ENCODE assay signal across 16 cellular contexts in the genomic region with DNA sequence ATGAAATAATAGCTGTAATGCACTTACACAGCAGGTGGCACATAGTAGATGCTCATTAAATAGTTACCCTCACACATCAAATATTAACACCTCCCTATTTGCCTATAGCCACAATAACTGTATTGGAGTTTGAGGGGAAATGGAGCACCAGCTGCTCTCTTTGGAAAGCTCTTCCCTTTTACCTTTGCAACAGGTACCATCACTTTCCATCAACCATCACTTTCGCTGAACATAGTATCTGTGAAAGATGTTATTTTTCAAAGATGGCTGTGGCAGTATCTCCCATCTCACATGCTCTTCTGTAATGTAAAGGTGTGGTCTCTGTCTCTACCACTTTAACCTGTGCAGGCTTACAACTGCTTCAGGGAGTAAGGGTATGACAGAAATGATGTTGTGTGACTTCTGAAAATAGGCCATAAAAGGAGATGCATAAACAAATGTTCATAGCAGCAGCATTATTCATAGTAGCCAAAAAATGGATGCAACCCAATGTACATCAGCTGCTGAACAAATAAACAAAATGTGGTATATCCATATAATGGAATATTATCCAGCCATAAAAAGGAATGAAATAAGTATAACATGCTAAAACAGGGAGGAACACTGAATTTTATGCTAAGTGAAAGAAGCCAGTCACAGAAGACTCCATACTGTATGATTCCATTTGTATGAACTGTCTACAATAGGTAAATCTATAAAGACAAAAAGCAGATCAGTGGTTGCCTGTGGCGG.
DNase-seq lines count a peak whose midpoint lies in the region; ATAC-seq, FAIRE-seq and TF ChIP-seq lines count a peak whose summit lies in the region.
"Had no signal": no experiment of that assay in that cellular context is flagged by ENCODE, and none has a peak within 500 bp of the region (broad histone marks: within the 10 kb centered on the region; RNA-seq: fewer than 3 reads in every experiment).

No MANE protein-coding gene starts in this region.

- no peak for TF ChIP-seq EP300 in sigmoid colon (IDR thresholded peaks at IDR 0.05)
- no peak for TF ChIP-seq EP300 in HepG2 (IDR thresholded peaks at IDR 0.05; ENCODE audit: low read depth in 2 of 2, low read length in 2 of 2)
- TF ChIP-seq EP300 in HepG2 (CRISPR knock-in tag; IDR thresholded peaks at IDR 0.05; ENCODE audit: borderline replicate concordance) = no peak

- H3K79me1 ChIP-seq in IMR-90 (ENCODE audit: low read depth in 1 of 2, low read length in 2 of 2) = peaks cover 0 to 10% of the 10 kb centered on the region in 2 experiments; a peak in 2 of 4 replicates

- no peak overlapping the region for H2BK20ac ChIP-seq in IMR-90 (ENCODE audit: low read depth, low read length)

- ATAC-seq in activated T-cell treated with anti-CD3 and anti-CD28 coated beads, Interleukin-2, amount 50 U/mL, for 72 hours (replicated peaks in 1 of 2) = no peak
- no peak for ATAC-seq in IMR-90 (ENCODE audit: low read depth)
- no peak for ATAC-seq in HepG2
- ATAC-seq: CD8-positive, alpha-beta T cell had no signal

- peaks cover 3% of the 10 kb centered on the region for H3K9me1 ChIP-seq in IMR-90 (ENCODE audit: insufficient read depth, low read length)

- H2AFZ ChIP-seq in IMR-90 (replicated peaks; ENCODE audit: low read length, poor library complexity) (no peak overlapping the region), HepG2 (ENCODE audit: low read length) (no peak overlapping the region)

- H2BK120ac ChIP-seq in IMR-90 (ENCODE audit: low read depth, low read length) = no peak overlapping the region

- H2AK9ac ChIP-seq in IMR-90 (replicated peaks; ENCODE audit: low read depth, low read length, poor library complexity) = peak overlapping the region; percentile 23

- H3K18ac ChIP-seq in IMR-90 (ENCODE audit: low read depth, low read length) = no peak overlapping the region

- H3K27ac ChIP-seq in IMR-90 (ENCODE audit: insufficient read depth, low read length) = no peak overlapping the region
- H3K27ac ChIP-seq in sigmoid colon = peak overlapping the region in 3 of 4 donors; percentile 68 to 78 (median 71)
- no peak overlapping the region for H3K27ac ChIP-seq in adrenal gland
- H3K27ac ChIP-seq in HepG2 (ENCODE audit: extremely low read length, insufficient read depth, low read length) = no peak overlapping the region
- H3K27ac ChIP-seq: BLaER1 treated with 17β-estradiol and CSF1 and Interleukin-3, amounts not matched to agents 10 nM and 100 nM had no signal

- no peak overlapping the region for H3K23ac ChIP-seq in IMR-90 (ENCODE audit: low read depth, low read length)

- H2BK15ac ChIP-seq in IMR-90 (ENCODE audit: low read depth, low read length) = no peak overlapping the region

- intact Hi-C loops in IMR-90 (cut with micrococcal nuclease) (no loop called here), sigmoid colon (cut with DNase I) (no loop called here), adrenal gland (cut with DNase I) (no loop called here), HepG2 (cut with micrococcal nuclease; ENCODE audit: unreplicated experiment) (no loop called here)

- H4K8ac ChIP-seq in IMR-90 (ENCODE audit: low read depth in 2 of 2, low read length in 2 of 2) = no peak overlapping the region

- H4K91ac ChIP-seq in IMR-90 (ENCODE audit: insufficient read depth, low read depth, low read length) = no peak overlapping the region

- H3K27me3 Mint-ChIP-seq in activated T-cell treated with anti-CD3 and anti-CD28 coated beads, Interleukin-2, amount 50 U/mL, for 72 hours (ENCODE audit: low read depth) = no peaks in the 10 kb centered on the region
- H3K27me3 Mint-ChIP-seq: B cell had no signal

- H3K9ac ChIP-seq in IMR-90 (ENCODE audit: low read depth, low read length) (no peak overlapping the region), HepG2 (ENCODE audit: insufficient read depth, low read depth, low read length) (no peak overlapping the region)
- H3K9ac ChIP-seq: BLaER1 treated with 17β-estradiol and CSF1 and Interleukin-3, amounts not matched to agents 10 nM and 100 nM had no signal

- H4K5ac ChIP-seq in IMR-90 (ENCODE audit: low read depth, low read length) = no peak overlapping the region

- no peak overlapping the region for H2BK5ac ChIP-seq in IMR-90 (ENCODE audit: low read depth, low read length, poor library complexity, severe bottlenecking)

- H2AK5ac ChIP-seq in IMR-90 (ENCODE audit: low read depth, low read length) = no peak overlapping the region

- H3K36me3 ChIP-seq in IMR-90 (ENCODE audit: control insufficient read depth, insufficient read depth, low read length) (peaks cover 5% of the 10 kb centered on the region), sigmoid colon (peaks cover 0 to 9% (median 0%) of the 10 kb centered on the region in 4 donors), adrenal gland (replicated peaks in 1 of 2) (no peaks in the 10 kb centered on the region), HepG2 (replicated peaks in 1 of 2; ENCODE audit: control insufficient read depth in 1 of 2, insufficient read depth in 2 of 2, low read length in 2 of 2) (no peaks in the 10 kb centered on the region)

- H3K27ac Mint-ChIP-seq in activated T-cell treated with anti-CD3 and anti-CD28 coated beads, Interleukin-2, amount 50 U/mL, for 72 hours = peak overlapping the region; percentile 3
- H3K27ac Mint-ChIP-seq: B cell; CD8-positive, alpha-beta T cell; H9 had no signal

- no peak overlapping the region for H3K14ac ChIP-seq in IMR-90 (replicated peaks; ENCODE audit: low read depth, low read length)

- no CpG with 5 or more reads among the region's 2 CpGs for WGBS in IMR-90 (ENCODE audit: extremely low coverage in 2 of 2, insufficient read length in 1 of 2), 2 experiments
- 96 to 97% methylated on average over 2 of the region's 2 CpGs for WGBS in sigmoid colon, 2 donors
- 96 to 100% (median 99%) methylated on average over 2 of the region's 2 CpGs for WGBS in adrenal gland, 4 donors
- 50% methylated on average over 2 of the region's 2 CpGs for WGBS in HepG2 (ENCODE audit: low lambda C conversion rate)

- DNase-seq in activated T-cell treated with anti-CD3 and anti-CD28 coated beads, Interleukin-2, amount 50 U/mL, for 72 hours = no peak
- no peak for DNase-seq in activated T-cell treated with anti-CD3 and anti-CD28 coated beads, Interleukin-2, amount 50 U/mL, for 1 hour
- DNase-seq in IMR-90 (no peak), sigmoid colon (no peak), adrenal gland (no peak), HepG2 (ENCODE audit: low spot score) (no peak), NCI-H1417 treated with DMSO at 0.1 percent for 48 hours (lab: John Stamatoyannopoulos, UW) (no peak)
- DNase-seq: 8988T; Calu3; CD8-positive, alpha-beta T cell; DMS79 treated with DMSO at 0.1 percent for 48 hours; GF-D8; GOT3; H9 had no signal

- TF ChIP-seq CTCF in IMR-90 (conservative IDR thresholded peaks at IDR 0.05; ENCODE audit: low read depth, low read length) (no peak), sigmoid colon (IDR thresholded peaks at IDR 0.05) (no peak), adrenal gland (IDR thresholded peaks at IDR 0.05) (no peak), HepG2 (CRISPR knock-in tag; IDR thresholded peaks at IDR 0.05) (no peak)

- H3K79me2 ChIP-seq in HepG2 (ENCODE audit: insufficient read depth, low read length) = no peaks in the 10 kb centered on the region

- CTCF ChIA-PET in IMR-90 (lab: Yijun Ruan, JAX) (no interaction called here), HepG2 (lab: Yijun Ruan, JAX; ENCODE audit: low intra/inter-chr PET ratio, low total read pairs) (no interaction called here)

- in situ Hi-C loops in IMR-90 (cut with MboI; ENCODE audit: low sequenced_read_pairs) = no loop called here
- in situ Hi-C loops in HepG2 (cut with HindIII; ENCODE audit: extremely low pct_ligation_motif_present, low pct_unique_long_range_greater_than_20kb) = no loop called here

- no peak for FAIRE-seq in HepG2 (lab: Jason Lieb, UNC)

- H3K9me3 ChIP-seq in IMR-90 (ENCODE audit: control insufficient read depth, insufficient read depth, low read length) (peaks cover 8% of the 10 kb centered on the region), sigmoid colon (no peaks in the 10 kb centered on the region), adrenal gland (replicated peaks in 1 of 3) (peaks cover 0 to 3% (median 0%) of the 10 kb centered on the region in 3 donors), HepG2 (ENCODE audit: low read length) (no peaks in the 10 kb centered on the region)

- no peaks in the 10 kb centered on the region for H3K4me1 Mint-ChIP-seq in activated T-cell treated with anti-CD3 and anti-CD28 coated beads, Interleukin-2, amount 50 U/mL, for 72 hours (ENCODE audit: low read depth)

- BruUV-seq in IMR-90 (replicated peaks; lab: Mats Ljungman, UMichigan) = no TSS peak
- no TSS peak for BruUV-seq in HepG2 (replicated peaks; lab: Mats Ljungman, UMichigan)

- no peak overlapping the region for H3K4me3 Mint-ChIP-seq in activated T-cell treated with anti-CD3 and anti-CD28 coated beads, Interleukin-2, amount 50 U/mL, for 72 hours
- H3K4me3 Mint-ChIP-seq: B cell; CD8-positive, alpha-beta T cell; H9 had no signal

- no peak overlapping the region for H3K56ac ChIP-seq in IMR-90 (ENCODE audit: extremely low read depth, insufficient read depth, low read length)

- H3K4me1 ChIP-seq in IMR-90 (ENCODE audit: control insufficient read depth, insufficient read depth, low read length) = peaks cover 4% of the 10 kb centered on the region
- peaks cover 0 to 66% (median 12%) of the 10 kb centered on the region in 4 donors for H3K4me1 ChIP-seq in sigmoid colon
- no peaks in the 10 kb centered on the region for H3K4me1 ChIP-seq in adrenal gland (replicated peaks in 1 of 2)
- H3K4me1 ChIP-seq in HepG2 (ENCODE audit: insufficient read depth, low read length) = no peaks in the 10 kb centered on the region
- H3K4me1 ChIP-seq: BLaER1 treated with 17β-estradiol and CSF1 and Interleukin-3, amounts not matched to agents 10 nM and 100 nM had no signal

- H3K36me3 Mint-ChIP-seq in activated T-cell treated with anti-CD3 and anti-CD28 coated beads, Interleukin-2, amount 50 U/mL, for 72 hours (ENCODE audit: insufficient read depth in 2 of 2) = peaks cover 9 to 15% of the 10 kb centered on the region in 2 donors

- H3K27me3 ChIP-seq in IMR-90 (ENCODE audit: control insufficient read depth, insufficient read depth, low read length) (no peaks in the 10 kb centered on the region), sigmoid colon (no peaks in the 10 kb centered on the region), adrenal gland (no peaks in the 10 kb centered on the region), HepG2 (ENCODE audit: control insufficient read depth in 1 of 2, insufficient read depth in 2 of 2, low read length in 2 of 2) (no peaks in the 10 kb centered on the region)
- H3K27me3 ChIP-seq: BLaER1 treated with 17β-estradiol and CSF1 and Interleukin-3, amounts not matched to agents 10 nM and 100 nM had no signal

- H3K4ac ChIP-seq in IMR-90 (ENCODE audit: low read depth, low read length) = no peak overlapping the region

- dilution Hi-C loops in IMR-90 (cut with HindIII; ENCODE audit: low sequenced_read_pairs, unreplicated experiment) = no loop called here

- 0 out of 2 replicates have a peak, but pooled peaks cover 3% of the 10 kb centered on the region for H4K20me1 ChIP-seq in IMR-90 (ENCODE audit: insufficient read depth, low read length)
- no peaks in the 10 kb centered on the region for H4K20me1 ChIP-seq in HepG2 (ENCODE audit: insufficient read depth, low read length)
- H4K20me1 ChIP-seq: BLaER1 treated with 17β-estradiol and CSF1 and Interleukin-3, amounts not matched to agents 10 nM and 100 nM had no signal

- H3K4me3 ChIP-seq in IMR-90 (ENCODE audit: insufficient read depth, low read depth, low read length) = no peak overlapping the region
- no peak overlapping the region for H3K4me3 ChIP-seq in sigmoid colon
- no peak overlapping the region for H3K4me3 ChIP-seq in adrenal gland
- no peak overlapping the region for H3K4me3 ChIP-seq in HepG2 (replicated peaks in 1 of 3; ENCODE audit: insufficient read depth in 1 of 3, low read depth in 2 of 3, low read length in 3 of 3)
- H3K4me3 ChIP-seq: BLaER1 treated with 17β-estradiol and CSF1 and Interleukin-3, amounts not matched to agents 10 nM and 100 nM had no signal

- POLR2A ChIA-PET in IMR-90 (lab: Charles Lee; ENCODE audit: unreplicated experiment) = no interaction called here
- POLR2A ChIA-PET in HepG2 (lab: Yijun Ruan, JAX) = no interaction called here

- no peak for TF ChIP-seq POLR2A in IMR-90 (IDR thresholded peaks at IDR 0.05; ENCODE audit: low read depth, low read length)
- TF ChIP-seq POLR2A in sigmoid colon (IDR thresholded peaks at IDR 0.05) = no peak
- no peak for TF ChIP-seq POLR2A in adrenal gland (IDR thresholded peaks at IDR 0.05)
- no peak for TF ChIP-seq POLR2A in HepG2 (IDR thresholded peaks at IDR 0.05; ENCODE audit: insufficient read depth in 1 of 2, low read depth in 2 of 2, low read length in 2 of 2)

- TF ChIP-seq RAD21 in IMR-90 (IDR thresholded peaks at IDR 0.05; ENCODE audit: low read length) = no peak
- no peak for TF ChIP-seq RAD21 in HepG2 (CRISPR knock-in tag; IDR thresholded peaks at IDR 0.05)

- peaks cover 0 to 6% of the 10 kb centered on the region in 2 donors for H3K9me3 Mint-ChIP-seq in activated T-cell treated with anti-CD3 and anti-CD28 coated beads, Interleukin-2, amount 50 U/mL, for 72 hours

- H3K4me2 ChIP-seq in IMR-90 (ENCODE audit: low read depth, low read length) (no peak overlapping the region), HepG2 (ENCODE audit: low read depth, low read length) (no peak overlapping the region)
- H3K4me2 ChIP-seq: BLaER1 treated with 17β-estradiol and CSF1 and Interleukin-3, amounts not matched to agents 10 nM and 100 nM had no signal

Comparison
In these comparisons a context has a peak if more than half of its experiments do, and no peak if none do; other contexts are left out.
1. H3K27ac ChIP-seq: peak in sigmoid colon (3 of 4); none in IMR-90 (single experiment), adrenal gland (0 of 5) and HepG2 (single experiment).